ENCODE assay signal across 10 cellular contexts in genomic region chr1:1522536-1522935, GRCh38. TPM values are rescaled to one million over a fixed set of nuclear protein-coding genes. Genes with fewer than 3 reads are reported as not detected.
DNase-seq lines count a peak whose midpoint lies in the region; ATAC-seq, FAIRE-seq and TF ChIP-seq lines count a peak whose summit lies in the region.
"Not testable (repeated sequence)": the region's sequence is repeated elsewhere in the genome, so short reads cannot be mapped to it uniquely, and the experiment has no call there.
"Had no signal": no experiment of that assay in that cellular context is flagged by ENCODE, and none has a peak within 500 bp of the region (broad histone marks: within the 10 kb centered on the region; RNA-seq: fewer than 3 reads in every experiment).

No MANE protein-coding gene starts in this region.

- POLR2A ChIA-PET in K562 (lab: Yijun Ruan, JAX) = not testable (repeated sequence)

- 96% methylated on average over 17 of the region's 30 CpGs for WGBS in K562 (ENCODE audit: insufficient coverage, low coverage, missing lambda C conversion rate)

- peak; percentile 22 for DNase-seq in H7
- not testable (repeated sequence) for DNase-seq in K562 (ENCODE audit: extremely low read depth in 1 of 4, low spot score in 3 of 4)
- DNase-seq in Right ventricle myocardium inferior (ENCODE audit: missing footprints) = peak; percentile 34

- not testable (repeated sequence) for H3K79me2 ChIP-seq in K562 (ENCODE audit: control insufficient read depth, insufficient read depth, low read length)

- H3K9me3 ChIP-seq in BLaER1; BLaER1 treated with 17β-estradiol and CSF1 and Interleukin-3, amounts not matched to agents 10 nM and 100 nM (replicated peaks in 1 of 11); K562 (replicated peaks; ENCODE audit: control insufficient read depth, insufficient read depth, low read depth, low read length): not testable (repeated sequence)

- CTCF ChIA-PET in K562 (lab: Yijun Ruan, JAX; ENCODE audit: low intra/inter-chr PET ratio) = not testable (repeated sequence)

- H3K9ac ChIP-seq in BLaER1; K562 (ENCODE audit: insufficient read depth in 1 of 2, low read depth in 2 of 2, low read length in 2 of 2): not testable (repeated sequence)
- 0 out of 22 replicates have a peak overlapping the region, but pooled peaks of 2 of the 11 experiments have one; percentile 22 to 35 for H3K9ac ChIP-seq in BLaER1 treated with 17β-estradiol and CSF1 and Interleukin-3, amounts not matched to agents 10 nM and 100 nM

- peaks cover 24% of the 10 kb centered on the region for H3K4me1 ChIP-seq in BLaER1
- H3K4me1 ChIP-seq in BLaER1 treated with 17β-estradiol and CSF1 and Interleukin-3, amounts not matched to agents 10 nM and 100 nM = peaks cover 6 to 24% (median 23%) of the 10 kb centered on the region in 10 experiments; a peak in 18 of 20 replicates
- H3K4me1 ChIP-seq in K562 (replicated peaks in 1 of 2; ENCODE audit: control insufficient read depth in 2 of 2, insufficient read depth in 2 of 2, low read length in 2 of 2) = not testable (repeated sequence)

- not testable (repeated sequence) for ATAC-seq in K562, Right ventricle myocardium inferior

- not testable (repeated sequence) for H3K27ac ChIP-seq in BLaER1; BLaER1 treated with 17β-estradiol and CSF1 and Interleukin-3, amounts not matched to agents 10 nM and 100 nM; K562 (ENCODE audit: extremely low read depth, low read depth, low read length)

- H3K9me1 ChIP-seq in K562 (ENCODE audit: control insufficient read depth, insufficient read depth, low read length) = not testable (repeated sequence)

- TF ChIP-seq POLR2A in K562 (conservative IDR thresholded peaks at IDR 0.05) = not testable (repeated sequence)

- not testable (repeated sequence) for H3K4me3 ChIP-seq in BLaER1; BLaER1 treated with 17β-estradiol and CSF1 and Interleukin-3, amounts not matched to agents 10 nM and 100 nM; H7 (ENCODE audit: insufficient read depth, low read depth, low read length); K562

- in situ Hi-C loops in K562 (cut with MboI) = not testable (repeated sequence)

- not testable (repeated sequence) for TF ChIP-seq RAD21 in K562 (CRISPR knock-in tag; conservative IDR thresholded peaks at IDR 0.05 in 1 of 2, IDR thresholded peaks at IDR 0.05 in 1 of 2)

- peaks cover 69% of the 10 kb centered on the region for H3K36me3 ChIP-seq in BLaER1
- peaks cover 39 to 82% (median 64%) of the 10 kb centered on the region in 11 experiments for H3K36me3 ChIP-seq in BLaER1 treated with 17β-estradiol and CSF1 and Interleukin-3, amounts not matched to agents 10 nM and 100 nM
- H3K36me3 ChIP-seq in H7 (replicated peaks; ENCODE audit: control insufficient read depth, insufficient read depth, low read length) = not testable (repeated sequence)
- H3K36me3 ChIP-seq in K562 (ENCODE audit: control insufficient read depth, insufficient read depth, low read length) = peaks cover 73% of the 10 kb centered on the region

- not testable (repeated sequence) for FAIRE-seq in K562 (lab: Jason Lieb, UNC)

- intact Hi-C loops in K562 (cut with micrococcal nuclease); Right ventricle myocardium inferior (cut with DNase I): not testable (repeated sequence)

- not testable (repeated sequence) for BruUV-seq in K562 (replicated peaks; lab: Mats Ljungman, UMichigan)

- H4K20me1 ChIP-seq in BLaER1 = peaks cover 28% of the 10 kb centered on the region
- peaks cover 0 to 61% (median 42%) of the 10 kb centered on the region in 11 experiments; a peak in 21 of 22 replicates for H4K20me1 ChIP-seq in BLaER1 treated with 17β-estradiol and CSF1 and Interleukin-3, amounts not matched to agents 10 nM and 100 nM
- H4K20me1 ChIP-seq in K562 (replicated peaks; ENCODE audit: control insufficient read depth, insufficient read depth, low read length) = not testable (repeated sequence)

- not testable (repeated sequence) for TF ChIP-seq CTCF in K562 (IDR thresholded peaks at IDR 0.05 in 2 of 3, conservative IDR thresholded peaks at IDR 0.05 in 1 of 3; ENCODE audit: insufficient read depth in 2 of 3, low read depth in 1 of 3, low read length in 3 of 3)

- not testable (repeated sequence) for H2AFZ ChIP-seq in K562 (ENCODE audit: low read depth, low read length)

- H3K4me2 ChIP-seq in BLaER1 = peak overlapping the region; percentile 78
- H3K4me2 ChIP-seq in BLaER1 treated with 17β-estradiol and CSF1 and Interleukin-3, amounts not matched to agents 10 nM and 100 nM = peak overlapping the region; percentile 27 to 77 (median 62); a peak in 19 of 22 replicates
- not testable (repeated sequence) for H3K4me2 ChIP-seq in K562 (ENCODE audit: insufficient read depth, low read length)

- not testable (repeated sequence) for TF ChIP-seq EP300 in K562 (IDR thresholded peaks at IDR 0.05; ENCODE audit: low read length)

- H3K27me3 ChIP-seq in BLaER1; H7 (ENCODE audit: control insufficient read depth, insufficient read depth, low read length); K562 (ENCODE audit: control insufficient read depth in 2 of 2, insufficient read depth in 2 of 2, low read length in 2 of 2): not testable (repeated sequence)
- peaks cover 0 to 14% (median 0%) of the 10 kb centered on the region in 11 experiments; a peak in 3 of 22 replicates for H3K27me3 ChIP-seq in BLaER1 treated with 17β-estradiol and CSF1 and Interleukin-3, amounts not matched to agents 10 nM and 100 nM

RNA-seq across cellular contexts. Expression of gene ATAD3A, which starts 10.6 kb away (rescaled TPM):
- 105 and 113 TPM in 2 replicates for total RNA-seq in H7 (2014; rRNA removed; shearing (Covaris generic))
- total RNA-seq in K562 (2011; cell fraction: chromatin; rRNA removed; ENCODE audit: low replicate concordance) = 54.7 and 190 TPM in 2 replicates
- 155 and 182 TPM in 2 replicates for total RNA-seq in K562 (2011; cell fraction: nucleolus; rRNA removed)
- 64.8 and 77.4 TPM in 2 replicates for total RNA-seq in K562 (2011; cell fraction: nucleoplasm; rRNA removed)
- 173 and 183 TPM in 2 replicates for total RNA-seq in K562 (2014; rRNA removed)
- total RNA-seq in K562 (2014; rRNA removed; fragmentation: Illumina TruSeq; extraction: Trizol) = 18.6 and 20.2 TPM in 2 replicates
- 80.1 and 87.1 TPM in 2 replicates for total RNA-seq in K562 (2015; rRNA removed; fragmentation: Illumina TruSeq; extraction: Trizol)
- 151 and 167 TPM in 2 replicates for total RNA-seq in K562 (2021)
- 36.7 and 40.8 TPM in 2 replicates for polyA plus RNA-seq in K562 (2011; rRNA removed)
- 47.1 and 118 TPM in 2 replicates for polyA plus RNA-seq in K562 (2011; cell fraction: cytosol; rRNA removed)
- polyA plus RNA-seq in K562 (2011; cell fraction: nucleus; rRNA removed) = 98.3 and 162 TPM in 2 replicates
- polyA plus RNA-seq in K562 (2012) = 69.9 and 90.0 TPM in 2 replicates
- polyA plus RNA-seq in K562 (2014; fragmentation: Illumina TruSeq; extraction: Trizol) = 29.2 and 90.5 TPM in 2 replicates
- 1 to 10 TPM in 1 of 2 experiments, under 1 TPM in 1; 0.10 to 1.0 TPM for polyA plus RNA-seq in K562 (2014; fragmentation: Nextera tagmentation; extraction: Ambion mirVana)
- 123 and 131 TPM in 2 replicates for polyA plus RNA-seq in K562 (2014; rRNA removed)
- 14.9 and 33.5 TPM in 2 replicates for polyA minus RNA-seq in K562 (2011; rRNA and poly(A)+ RNA removed)
- polyA minus RNA-seq in K562 (2011; cell fraction: cytosol; rRNA and poly(A)+ RNA removed) = 50.2 and 62.0 TPM in 2 replicates
- polyA minus RNA-seq in K562 (2011; cell fraction: nucleus; rRNA and poly(A)+ RNA removed) = 28.4 and 31.9 TPM in 2 replicates
- 17.9 TPM for total RNA-seq in Right ventricle myocardium inferior

RNA-seq across cellular contexts. Expression of gene TMEM240, which starts 17.9 kb away (rescaled TPM):
- total RNA-seq in H7 (2014; rRNA removed; shearing (Covaris generic)) = 13.6 and 14.3 TPM in 2 replicates
- total RNA-seq in K562 (2011; cell fraction: chromatin; rRNA removed; ENCODE audit: low replicate concordance) = 1.2 and 8.3 TPM in 2 replicates
- total RNA-seq in K562 (2011; cell fraction: nucleolus; rRNA removed) = 5.3 and 6.0 TPM in 2 replicates
- 2.6 and 6.0 TPM in 2 replicates for total RNA-seq in K562 (2011; cell fraction: nucleoplasm; rRNA removed)
- total RNA-seq in K562 (2014; rRNA removed) = 0.78 TPM in 1 of 2 replicates, not detected in the other
- not detected in 2 replicates for total RNA-seq in K562 (2014; rRNA removed; fragmentation: Illumina TruSeq; extraction: Trizol)
- total RNA-seq in K562 (2015; rRNA removed; fragmentation: Illumina TruSeq; extraction: Trizol) = 0.38 and 0.43 TPM in 2 replicates
- total RNA-seq in K562 (2021) = 1.3 and 2.0 TPM in 2 replicates
- 0.24 TPM in 2 replicates for polyA plus RNA-seq in K562 (2011; rRNA removed)
- 0.46 TPM in 1 of 2 replicates, not detected in the other for polyA plus RNA-seq in K562 (2011; cell fraction: cytosol; rRNA removed)
- polyA plus RNA-seq in K562 (2011; cell fraction: nucleus; rRNA removed) = 3.5 and 8.1 TPM in 2 replicates
- polyA plus RNA-seq in K562 (2012) = 1.1 and 3.2 TPM in 2 replicates
- polyA plus RNA-seq in K562 (2014; fragmentation: Illumina TruSeq; extraction: Trizol) = not detected in 2 replicates
- polyA plus RNA-seq in K562 (2014; fragmentation: Nextera tagmentation; extraction: Ambion mirVana) = not detected
- polyA plus RNA-seq in K562 (2014; rRNA removed) = 0.28 and 0.94 TPM in 2 replicates
- not detected in 2 replicates for polyA minus RNA-seq in K562 (2011; rRNA and poly(A)+ RNA removed)
- not detected in 2 replicates for polyA minus RNA-seq in K562 (2011; cell fraction: cytosol; rRNA and poly(A)+ RNA removed)
- polyA minus RNA-seq in K562 (2011; cell fraction: nucleus; rRNA and poly(A)+ RNA removed) = 0.56 and 0.67 TPM in 2 replicates
- 6.9 TPM for total RNA-seq in Right ventricle myocardium inferior
- total RNA-seq: A172; CD4-positive, CD25-positive, alpha-beta regulatory T cell had no signal
- polyA plus RNA-seq: CD14-positive monocyte; CD4-positive, alpha-beta memory T cell; CD4-positive, CD25-positive, alpha-beta regulatory T cell; CD8-positive, alpha-beta memory T cell had no signal

RNA-seq across cellular contexts. Expression of gene ATAD3B, which starts 51.0 kb away (rescaled TPM):
- 43.5 and 44.1 TPM in 2 replicates for total RNA-seq in H7 (2014; rRNA removed; shearing (Covaris generic))
- total RNA-seq in K562 (2011; cell fraction: chromatin; rRNA removed; ENCODE audit: low replicate concordance) = 197 and 522 TPM in 2 replicates
- total RNA-seq in K562 (2011; cell fraction: nucleolus; rRNA removed) = 417 and 489 TPM in 2 replicates
- 246 and 263 TPM in 2 replicates for total RNA-seq in K562 (2011; cell fraction: nucleoplasm; rRNA removed)
- 106 and 126 TPM in 2 replicates for total RNA-seq in K562 (2014; rRNA removed)
- total RNA-seq in K562 (2014; rRNA removed; fragmentation: Illumina TruSeq; extraction: Trizol) = 10.3 and 15.6 TPM in 2 replicates
- total RNA-seq in K562 (2015; rRNA removed; fragmentation: Illumina TruSeq; extraction: Trizol) = 43.2 and 45.2 TPM in 2 replicates
- 92.0 and 93.4 TPM in 2 replicates for total RNA-seq in K562 (2021)
- 27.7 and 27.9 TPM in 2 replicates for polyA plus RNA-seq in K562 (2011; rRNA removed)
- 18.3 and 42.9 TPM in 2 replicates for polyA plus RNA-seq in K562 (2011; cell fraction: cytosol; rRNA removed)
- 168 and 341 TPM in 2 replicates for polyA plus RNA-seq in K562 (2011; cell fraction: nucleus; rRNA removed)
- 31.9 and 52.8 TPM in 2 replicates for polyA plus RNA-seq in K562 (2012)
- 18.9 and 42.2 TPM in 2 replicates for polyA plus RNA-seq in K562 (2014; fragmentation: Illumina TruSeq; extraction: Trizol)
- under 1 TPM; 0.07 to 0.77 TPM for polyA plus RNA-seq in K562 (2014; fragmentation: Nextera tagmentation; extraction: Ambion mirVana)
- polyA plus RNA-seq in K562 (2014; rRNA removed) = 113 and 117 TPM in 2 replicates
- 6.7 and 14.8 TPM in 2 replicates for polyA minus RNA-seq in K562 (2011; rRNA and poly(A)+ RNA removed)
- 23.6 and 41.7 TPM in 2 replicates for polyA minus RNA-seq in K562 (2011; cell fraction: cytosol; rRNA and poly(A)+ RNA removed)
- 44.3 and 53.4 TPM in 2 replicates for polyA minus RNA-seq in K562 (2011; cell fraction: nucleus; rRNA and poly(A)+ RNA removed)
- total RNA-seq in Right ventricle myocardium inferior = 9.0 TPM

RNA-seq across cellular contexts. Expression of gene SSU72, which starts 52.1 kb away (rescaled TPM):
- total RNA-seq in H7 (2014; rRNA removed; shearing (Covaris generic)) = 80.7 and 94.3 TPM in 2 replicates
- 158 and 318 TPM in 2 replicates for total RNA-seq in K562 (2011; cell fraction: chromatin; rRNA removed; ENCODE audit: low replicate concordance)
- total RNA-seq in K562 (2011; cell fraction: nucleolus; rRNA removed) = 177 TPM in 2 replicates
- total RNA-seq in K562 (2011; cell fraction: nucleoplasm; rRNA removed) = 165 and 176 TPM in 2 replicates
- total RNA-seq in K562 (2014; rRNA removed) = 157 and 175 TPM in 2 replicates
- 75.3 and 77.6 TPM in 2 replicates for total RNA-seq in K562 (2014; rRNA removed; fragmentation: Illumina TruSeq; extraction: Trizol)
- 79.3 and 80.4 TPM in 2 replicates for total RNA-seq in K562 (2015; rRNA removed; fragmentation: Illumina TruSeq; extraction: Trizol)
- 185 and 187 TPM in 2 replicates for total RNA-seq in K562 (2021)
- polyA plus RNA-seq in K562 (2011; rRNA removed) = 77.5 and 94.6 TPM in 2 replicates
- polyA plus RNA-seq in K562 (2011; cell fraction: cytosol; rRNA removed) = 108 and 136 TPM in 2 replicates
- 118 and 152 TPM in 2 replicates for polyA plus RNA-seq in K562 (2011; cell fraction: nucleus; rRNA removed)
- polyA plus RNA-seq in K562 (2012) = 185 and 187 TPM in 2 replicates
- 184 and 187 TPM in 2 replicates for polyA plus RNA-seq in K562 (2014; fragmentation: Illumina TruSeq; extraction: Trizol)
- 10 to 100 TPM; 70.8 to 90.8 TPM for polyA plus RNA-seq in K562 (2014; fragmentation: Nextera tagmentation; extraction: Ambion mirVana)
- 201 and 217 TPM in 2 replicates for polyA plus RNA-seq in K562 (2014; rRNA removed)
- polyA minus RNA-seq in K562 (2011; rRNA and poly(A)+ RNA removed) = 79.6 and 115 TPM in 2 replicates
- polyA minus RNA-seq in K562 (2011; cell fraction: cytosol; rRNA and poly(A)+ RNA removed) = 73.7 and 101 TPM in 2 replicates
- polyA minus RNA-seq in K562 (2011; cell fraction: nucleus; rRNA and poly(A)+ RNA removed) = 42.8 and 44.6 TPM in 2 replicates
- 116 TPM for total RNA-seq in Right ventricle myocardium inferior
